2 cellular contexts compared by ENCODE assay signal in genomic region chr2:127826708-127827107, GRCh38.
A peak's percentile ranks its signal among the peaks of the same experiment; 100 is the strongest.
TF ChIP-seq lines count a peak whose summit lies in the region.

No MANE protein-coding gene starts in this region.

TF ChIP-seq in K562, 482 proteins besides CTCF, POLR2A, EP300 and RAD21:
- TF ChIP-seq ZNF431 (CRISPR knock-in tag; IDR thresholded peaks at IDR 0.05) (peak; percentile 96), CBX3 (IDR thresholded peaks at IDR 0.05; ENCODE audit: borderline replicate concordance in 1 of 2, low read length in 2 of 2) (peak in 1 of 2 experiments; percentile 45; a peak in 1 of 3 replicates)

TF ChIP-seq in HepG2, 621 proteins besides CTCF, POLR2A, EP300 and RAD21:
- TF ChIP-seq ZNF431 (CRISPR knock-in tag; IDR thresholded peaks at IDR 0.05; ENCODE audit: borderline replicate concordance, low read depth): peak; percentile 79
